Comparison of ENCODE assay signal across 12 cellular contexts in genomic region chr7:23206511-23206867, GRCh38. TPM values are rescaled to one million over a fixed set of nuclear protein-coding genes. Genes with fewer than 3 reads are reported as not detected.
A peak's percentile ranks its signal among the peaks of the same experiment; 100 is the strongest.
DNase-seq lines count a peak whose midpoint lies in the region; ATAC-seq and TF ChIP-seq lines count a peak whose summit lies in the region.
"Had no signal": no experiment of that assay in that cellular context is flagged by ENCODE, and none has a peak within 500 bp of the region (broad histone marks: within the 10 kb centered on the region; RNA-seq: fewer than 3 reads in every experiment).

No MANE protein-coding gene starts in this region.

- TF ChIP-seq CTCF in Calu3 (IDR thresholded peaks at IDR 0.05; ENCODE audit: unreplicated experiment) (no peak), fibroblast of lung (conservative IDR thresholded peaks at IDR 0.05 in 1 of 2, IDR thresholded peaks at IDR 0.05 in 1 of 2; ENCODE audit: low read depth in 1 of 2, low read length in 2 of 2) (no peak)
- no peak for TF ChIP-seq CTCF in activated CD8-positive, alpha-beta T cell treated with anti-CD3 and anti-CD28 coated beads for 36 hours (IDR thresholded peaks at IDR 0.05)

- H3K9me3 Mint-ChIP-seq in Calu3 (ENCODE audit: low read depth, unreplicated experiment): no peaks in the 10 kb centered on the region
- peaks cover 2% of the 10 kb centered on the region for H3K9me3 Mint-ChIP-seq in activated CD8-positive, alpha-beta T cell treated with anti-CD3 and anti-CD28 coated beads for 36 hours

- H3K27me3 ChIP-seq in fibroblast of lung (ENCODE audit: control insufficient read depth, insufficient read depth, low read length): no peaks in the 10 kb centered on the region
- H3K27me3 ChIP-seq: pancreas had no signal

- H4K20me1 ChIP-seq in fibroblast of lung (ENCODE audit: control insufficient read depth, extremely low read depth, insufficient read depth, low read length): no peaks in the 10 kb centered on the region

- no peaks in the 10 kb centered on the region for H3K4me1 ChIP-seq in fibroblast of lung (ENCODE audit: control insufficient read depth, extremely low read depth, insufficient read depth, low read length)
- H3K4me1 ChIP-seq: pancreas had no signal

- DNase-seq in Calu3 (no peak), fibroblast of lung (ENCODE audit: low read depth in 2 of 2) (peak in 1 of 2 donors; percentile 16), skeletal muscle cell (ENCODE audit: low read depth) (no peak), SK-N-DZ (ENCODE audit: low spot score) (no peak), NCI-H146 treated with DMSO at 0.1 percent for 48 hours (lab: John Stamatoyannopoulos, UW; ENCODE audit: unreplicated experiment) (no peak)
- no peak for DNase-seq in activated CD8-positive, alpha-beta T cell treated with anti-CD3 and anti-CD28 coated beads for 36 hours
- DNase-seq: amniotic stem cell; effector memory CD4-positive, alpha-beta T cell; NCI-H69; pancreas; stimulated activated CD4-positive, alpha-beta T cell treated with anti-CD3 and anti-CD28 coated beads, Interleukin-4, amount 100 ng/mL, for 4 hours had no signal

- no peaks in the 10 kb centered on the region for H3K79me2 ChIP-seq in fibroblast of lung (ENCODE audit: control insufficient read depth, insufficient read depth, low read length)

- H3K9me3 ChIP-seq in fibroblast of lung (ENCODE audit: control insufficient read depth, insufficient read depth, low read depth, low read length): no peaks in the 10 kb centered on the region
- H3K9me3 ChIP-seq: pancreas had no signal

- no TSS peak for BruUV-seq in Calu3 (replicated peaks; lab: Mats Ljungman, UMichigan)

- peak overlapping the region; percentile 63 for H3K4me3 Mint-ChIP-seq in Calu3 (ENCODE audit: low read depth, unreplicated experiment)
- H3K4me3 Mint-ChIP-seq in activated CD8-positive, alpha-beta T cell treated with anti-CD3 and anti-CD28 coated beads for 36 hours: peak overlapping the region; percentile 44

- H3K27me3 Mint-ChIP-seq in Calu3 (ENCODE audit: unreplicated experiment): peaks cover 37% of the 10 kb centered on the region
- H3K27me3 Mint-ChIP-seq in activated CD8-positive, alpha-beta T cell treated with anti-CD3 and anti-CD28 coated beads for 36 hours: peaks cover 31% of the 10 kb centered on the region

- intact Hi-C loops in Calu3 (cut with micrococcal nuclease; ENCODE audit: unreplicated experiment): no loop called here
- intact Hi-C loops in activated CD8-positive, alpha-beta T cell treated with anti-CD3 and anti-CD28 coated beads for 36 hours (cut with micrococcal nuclease): no loop called here

- no peak overlapping the region for H3K4me2 ChIP-seq in fibroblast of lung (ENCODE audit: extremely low read depth, insufficient read depth, low read length)

- CTCF ChIA-PET in Calu3 (lab: Charles Lee): interaction anchor here (0.8 kb wide), 1 partner anchor 13 kb away, joined by 4 read pairs; no protein-coding TSS in a partner anchor
- CTCF ChIA-PET in activated CD8-positive, alpha-beta T cell treated with anti-CD3 and anti-CD28 coated beads for 36 hours (lab: Charles Lee): interaction anchor here (2.0 kb wide), 1 partner anchor 58 kb away, joined by 4 read pairs; no protein-coding TSS in a partner anchor

- H2AFZ ChIP-seq in fibroblast of lung (ENCODE audit: low read length): peak overlapping the region; percentile 29

- H3K36me3 Mint-ChIP-seq in Calu3 (ENCODE audit: insufficient read depth, unreplicated experiment): peaks cover 14% of the 10 kb centered on the region
- H3K36me3 Mint-ChIP-seq in activated CD8-positive, alpha-beta T cell treated with anti-CD3 and anti-CD28 coated beads for 36 hours (ENCODE audit: low read depth): peaks cover 37% of the 10 kb centered on the region

- peaks cover 5% of the 10 kb centered on the region for H3K4me1 Mint-ChIP-seq in Calu3 (ENCODE audit: low read depth, unreplicated experiment)
- peaks cover 5% of the 10 kb centered on the region for H3K4me1 Mint-ChIP-seq in activated CD8-positive, alpha-beta T cell treated with anti-CD3 and anti-CD28 coated beads for 36 hours (ENCODE audit: low read depth)

- H3K27ac Mint-ChIP-seq in Calu3 (ENCODE audit: unreplicated experiment): no peak overlapping the region
- peak overlapping the region; percentile 79 for H3K27ac Mint-ChIP-seq in activated CD8-positive, alpha-beta T cell treated with anti-CD3 and anti-CD28 coated beads for 36 hours

- H3K4me3 ChIP-seq in fibroblast of lung (replicated peaks in 1 of 4; ENCODE audit: control extremely low read depth in 1 of 4, insufficient read depth in 1 of 4, low read depth in 3 of 4, low read length in 4 of 4) (no peak overlapping the region), skeletal muscle cell (ENCODE audit: low read depth, low read length) (peak overlapping the region; percentile 20)

- H3K36me3 ChIP-seq in fibroblast of lung (ENCODE audit: control insufficient read depth, insufficient read depth, low read length): no peaks in the 10 kb centered on the region
- H3K36me3 ChIP-seq: pancreas had no signal

- no peak for ATAC-seq in activated CD8-positive, alpha-beta T cell treated with anti-CD3 and anti-CD28 coated beads for 36 hours
- ATAC-seq in HG02840 (IDR thresholded peaks at IDR 0.05; ENCODE audit: low FRiP score, unreplicated experiment): no peak

- H3K9ac ChIP-seq in fibroblast of lung (ENCODE audit: insufficient read depth, low read length): no peak overlapping the region

- POLR2A ChIA-PET in activated CD8-positive, alpha-beta T cell treated with anti-CD3 and anti-CD28 coated beads for 36 hours (lab: Charles Lee): interaction anchor here (0.5 to 1.1 kb wide), 5 partner anchors 15 to 302 kb away, joined by 3 to 6 read pairs (median 4); partner anchors contain the start of genes KLHL7 and NUP42

- H3K27ac ChIP-seq in fibroblast of lung (ENCODE audit: insufficient read depth, low read length): no peak overlapping the region

RNA-seq across cellular contexts. Expression of gene NUP42, which starts 24.6 kb away (rescaled TPM):
- total RNA-seq in Calu3 (2022) (62.8 TPM in 2 replicates), fibroblast of lung (26.5 and 28.2 TPM in 2 replicates)
- 10 to 100 TPM; 30.1 to 32.6 TPM for total RNA-seq in activated CD8-positive, alpha-beta T cell treated with anti-CD3 and anti-CD28 coated beads for 36 hours
- polyA plus RNA-seq in fibroblast of lung: 13.1 and 13.8 TPM in 2 replicates
- 12.1 and 13.9 TPM in 2 replicates for polyA plus RNA-seq in fibroblast of lung (2012)
- polyA minus RNA-seq in fibroblast of lung (ENCODE audit: low replicate concordance): 4.3 and 18.0 TPM in 2 replicates
- polyA plus RNA-seq in SK-N-DZ (2014; cell fraction: cytosol; rRNA removed): 120 and 134 TPM in 2 replicates
- polyA plus RNA-seq in SK-N-DZ (2014; cell fraction: nucleus; rRNA removed): 99.9 and 104 TPM in 2 replicates

RNA-seq across cellular contexts. Expression of gene GPNMB, which starts 40.1 kb away (rescaled TPM):
- total RNA-seq in Calu3 (2022) (5.8 and 6.1 TPM in 2 replicates), fibroblast of lung (177 and 182 TPM in 2 replicates)
- 1 to 10 TPM; 1.2 to 1.5 TPM for total RNA-seq in activated CD8-positive, alpha-beta T cell treated with anti-CD3 and anti-CD28 coated beads for 36 hours
- 114 and 242 TPM in 2 replicates for polyA plus RNA-seq in fibroblast of lung
- 57.6 and 118 TPM in 2 replicates for polyA plus RNA-seq in fibroblast of lung (2012)
- 8.2 and 54.1 TPM in 2 replicates for polyA minus RNA-seq in fibroblast of lung (ENCODE audit: low replicate concordance)
- 0.60 and 0.99 TPM in 2 replicates for polyA plus RNA-seq in SK-N-DZ (2014; cell fraction: cytosol; rRNA removed)
- 0.24 TPM in 1 of 2 replicates, not detected in the other for polyA plus RNA-seq in SK-N-DZ (2014; cell fraction: nucleus; rRNA removed)

Comparison
In these comparisons a context has a peak if more than half of its experiments do, and no peak if none do; other contexts are left out.
1. RNA of gene GPNMB, which starts 40.1 kb away (total RNA-seq): 177 to 182 TPM in fibroblast of lung; 5.8 to 6.1 TPM in Calu3 and 1.2 to 1.5 TPM in activated CD8-positive, alpha-beta T cell treated with anti-CD3 and anti-CD28 coated beads for 36 hours; every median in the first group is over 10 times any median in the second.